ENCODE assay signal across 1 cellular context in the genomic region with DNA sequence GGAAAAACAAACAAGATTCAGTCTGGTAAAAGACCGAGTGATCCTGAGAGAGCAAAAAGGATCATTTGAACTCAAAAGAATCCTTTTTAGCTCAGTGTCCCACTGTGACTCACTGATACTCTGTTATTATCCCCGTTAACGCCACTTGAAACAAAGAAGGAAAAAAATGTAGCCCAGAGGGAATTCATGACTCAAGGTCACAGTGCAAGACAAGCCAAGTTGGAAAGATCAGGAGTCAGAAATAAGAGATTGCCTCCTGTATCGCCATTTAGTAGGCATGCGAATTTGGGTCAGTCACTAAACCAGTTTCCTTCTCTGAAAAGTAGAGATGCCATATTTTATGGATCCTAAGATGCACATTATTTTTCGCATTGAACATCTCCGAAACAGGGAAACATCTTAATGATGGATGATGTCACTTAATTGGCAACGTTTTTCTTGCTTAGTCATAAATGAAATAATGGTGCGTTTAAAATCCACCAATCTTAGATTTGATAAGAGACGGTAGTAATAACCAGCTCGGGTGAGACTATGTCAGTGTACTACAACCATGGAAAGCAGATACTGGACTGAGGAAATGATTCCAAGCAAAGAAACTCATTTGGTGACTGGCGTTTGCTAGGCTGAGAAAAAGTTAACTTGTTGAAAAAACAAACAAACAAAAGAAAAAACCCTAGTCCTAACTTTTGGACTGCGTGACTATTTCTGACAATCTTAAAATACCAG.
TF ChIP-seq lines count a peak whose summit lies in the region.

No MANE protein-coding gene starts in this region.

TF ChIP-seq in HepG2, 621 proteins besides CTCF, POLR2A, EP300 and RAD21:
- no peak for TF ChIP-seq ZNF12 (CRISPR knock-in tag; IDR thresholded peaks at IDR 0.05)
- TF ChIP-seq, protein P1, sequence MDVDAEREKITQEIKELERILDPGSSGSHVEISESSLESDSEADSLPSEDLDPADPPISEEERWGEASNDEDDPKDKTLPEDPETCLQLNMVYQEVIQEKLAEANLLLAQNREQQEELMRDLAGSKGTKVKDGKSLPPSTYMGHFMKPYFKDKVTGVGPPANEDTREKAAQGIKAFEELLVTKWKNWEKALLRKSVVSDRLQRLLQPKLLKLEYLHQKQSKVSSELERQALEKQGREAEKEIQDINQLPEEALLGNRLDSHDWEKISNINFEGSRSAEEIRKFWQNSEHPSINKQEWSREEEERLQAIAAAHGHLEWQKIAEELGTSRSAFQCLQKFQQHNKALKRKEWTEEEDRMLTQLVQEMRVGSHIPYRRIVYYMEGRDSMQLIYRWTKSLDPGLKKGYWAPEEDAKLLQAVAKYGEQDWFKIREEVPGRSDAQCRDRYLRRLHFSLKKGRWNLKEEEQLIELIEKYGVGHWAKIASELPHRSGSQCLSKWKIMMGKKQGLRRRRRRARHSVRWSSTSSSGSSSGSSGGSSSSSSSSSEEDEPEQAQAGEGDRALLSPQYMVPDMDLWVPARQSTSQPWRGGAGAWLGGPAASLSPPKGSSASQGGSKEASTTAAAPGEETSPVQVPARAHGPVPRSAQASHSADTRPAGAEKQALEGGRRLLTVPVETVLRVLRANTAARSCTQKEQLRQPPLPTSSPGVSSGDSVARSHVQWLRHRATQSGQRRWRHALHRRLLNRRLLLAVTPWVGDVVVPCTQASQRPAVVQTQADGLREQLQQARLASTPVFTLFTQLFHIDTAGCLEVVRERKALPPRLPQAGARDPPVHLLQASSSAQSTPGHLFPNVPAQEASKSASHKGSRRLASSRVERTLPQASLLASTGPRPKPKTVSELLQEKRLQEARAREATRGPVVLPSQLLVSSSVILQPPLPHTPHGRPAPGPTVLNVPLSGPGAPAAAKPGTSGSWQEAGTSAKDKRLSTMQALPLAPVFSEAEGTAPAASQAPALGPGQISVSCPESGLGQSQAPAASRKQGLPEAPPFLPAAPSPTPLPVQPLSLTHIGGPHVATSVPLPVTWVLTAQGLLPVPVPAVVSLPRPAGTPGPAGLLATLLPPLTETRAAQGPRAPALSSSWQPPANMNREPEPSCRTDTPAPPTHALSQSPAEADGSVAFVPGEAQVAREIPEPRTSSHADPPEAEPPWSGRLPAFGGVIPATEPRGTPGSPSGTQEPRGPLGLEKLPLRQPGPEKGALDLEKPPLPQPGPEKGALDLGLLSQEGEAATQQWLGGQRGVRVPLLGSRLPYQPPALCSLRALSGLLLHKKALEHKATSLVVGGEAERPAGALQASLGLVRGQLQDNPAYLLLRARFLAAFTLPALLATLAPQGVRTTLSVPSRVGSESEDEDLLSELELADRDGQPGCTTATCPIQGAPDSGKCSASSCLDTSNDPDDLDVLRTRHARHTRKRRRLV (CRISPR knock-in tag; IDR thresholded peaks at IDR 0.05), result no peak
- peak; percentile 61; the same call in 1 of the 2 replicates for TF ChIP-seq ATF7 (IDR thresholded peaks at IDR 0.05)
- no peak for TF ChIP-seq ATF7 (CRISPR knock-in tag; IDR thresholded peaks at IDR 0.05)
